27 cellular contexts compared by ENCODE assay signal in genomic region chr6:22583927-22584326, GRCh38. TPM values are rescaled to one million over a fixed set of nuclear protein-coding genes. Genes with fewer than 3 reads are reported as not detected.
"Had no signal": no experiment of that assay in that cellular context is flagged by ENCODE, and none has a peak within 500 bp of the region (broad histone marks: within the 10 kb centered on the region; RNA-seq: fewer than 3 reads in every experiment).

No MANE protein-coding gene starts in this region.

- H3K4me1 Mint-ChIP-seq: mesothelial cell of epicardium; naive thymus-derived CD8-positive, alpha-beta T cell; T-cell had no signal

- H3K27me3 Mint-ChIP-seq: activated naive CD8-positive, alpha-beta T cell; naive thymus-derived CD8-positive, alpha-beta T cell; T-cell had no signal

- H3K4me1 ChIP-seq: adrenal gland, ascending aorta, foreskin keratinocyte, left ventricle myocardium inferior, psoas muscle, right atrium auricular region, upper lobe of left lung had no signal

- H3K9me3 Mint-ChIP-seq: mesothelial cell of epicardium; naive thymus-derived CD8-positive, alpha-beta T cell; T-helper 2 cell treated with Interferon-gamma antibody and Interleukin-4, amounts not matched to agents 5 μg/mL and 100 μg/mL, for 36 hours had no signal

- DNase-seq: activated CD4-positive, alpha-beta T cell treated with anti-CD3 and anti-CD28 coated beads for 1 hour; activated CD4-positive, alpha-beta T cell treated with anti-CD3 and anti-CD28 coated beads, Interleukin-2, amount 50 U/mL, for 1 hour; activated T-cell treated with anti-CD3 and anti-CD28 coated beads, Interleukin-2, amount 50 U/mL, for 1 hour; cerebellar nuclear complex; foreskin keratinocyte; kidney glomerular epithelial cell; left ventricle myocardium inferior; mammary epithelial cell; naive thymus-derived CD8-positive, alpha-beta T cell; ovary; psoas muscle; stimulated activated CD4-positive, alpha-beta T cell treated with anti-CD3 and anti-CD28 coated beads, Interleukin-4, amount 100 ng/mL, for 24 hours; stimulated activated naive CD4-positive, alpha-beta T cell treated with Interleukin-2 at 50 U/mL for 16 hours; T-cell; upper lobe of left lung had no signal

- H3K36me3 Mint-ChIP-seq: activated naive CD8-positive, alpha-beta T cell; mesothelial cell of epicardium; naive thymus-derived CD8-positive, alpha-beta T cell; T-cell had no signal

- H3K4me3 Mint-ChIP-seq: activated naive CD8-positive, alpha-beta T cell; mesothelial cell of epicardium; naive thymus-derived CD8-positive, alpha-beta T cell; T-cell; T-helper 2 cell treated with Interferon-gamma antibody and Interleukin-4, amounts not matched to agents 5 μg/mL and 100 μg/mL, for 36 hours had no signal

- H3K36me3 ChIP-seq: adrenal gland, ascending aorta, left ventricle myocardium inferior, ovary, right atrium auricular region, thoracic aorta, upper lobe of left lung had no signal

- H3K4me3 ChIP-seq: adrenal gland, ascending aorta, coronary artery, hepatocyte, left ventricle myocardium inferior, ovary, psoas muscle, right atrium auricular region, thoracic aorta, upper lobe of left lung had no signal

- H3K27ac Mint-ChIP-seq: activated naive CD8-positive, alpha-beta T cell; mesothelial cell of epicardium; naive thymus-derived CD8-positive, alpha-beta T cell; T-cell; T-helper 2 cell treated with Interferon-gamma antibody and Interleukin-4, amounts not matched to agents 5 μg/mL and 100 μg/mL, for 36 hours had no signal

- ATAC-seq: foreskin keratinocyte; naive thymus-derived CD8-positive, alpha-beta T cell; psoas muscle; T-cell had no signal

- H3K9me3 ChIP-seq: adrenal gland, ascending aorta, left ventricle myocardium inferior, ovary, psoas muscle, right atrium auricular region, thoracic aorta, upper lobe of left lung had no signal

- H3K27ac ChIP-seq: adrenal gland, ascending aorta, coronary artery, epithelial cell of prostate, foreskin keratinocyte, hepatocyte, left ventricle myocardium inferior, ovary, psoas muscle, right atrium auricular region, thoracic aorta, upper lobe of left lung had no signal

- H3K27me3 ChIP-seq: adrenal gland, ascending aorta, foreskin keratinocyte, hepatocyte, ovary, right atrium auricular region, upper lobe of left lung had no signal

RNA-seq across cellular contexts. Expression of gene HDGFL1, which starts 14.6 kb away (rescaled TPM):
- total RNA-seq: adrenal gland; ascending aorta; bronchial epithelial cell; fibroblast of lung; foreskin keratinocyte; hepatocyte; left ventricle myocardium inferior; mammary epithelial cell; naive thymus-derived CD8-positive, alpha-beta T cell; ovary; psoas muscle; right atrium auricular region; T-cell; thoracic aorta; upper lobe of left lung had no signal
- polyA plus RNA-seq: adrenal gland; fibroblast of lung; foreskin keratinocyte; hepatocyte; mammary epithelial cell; naive thymus-derived CD8-positive, alpha-beta T cell; psoas muscle had no signal
